In genomic region chr9:3457171-3457570, GRCh38 we compare ENCODE assay signal across 8 cellular contexts.
"Had no signal": no experiment of that assay in that cellular context is flagged by ENCODE, and none has a peak within 500 bp of the region (broad histone marks: within the 10 kb centered on the region; RNA-seq: fewer than 3 reads in every experiment).

No MANE protein-coding gene starts in this region.

- ATAC-seq: GM23338, HCT116, HepG2 had no signal

- FAIRE-seq: H1, H54, HepG2 had no signal

- H3K27ac ChIP-seq: HL-60 had no signal

- DNase-seq: HFFc6 had no signal

- H3K4me2 ChIP-seq: GM23338 had no signal

- H3K4me3 ChIP-seq: GM23338, HAP-1 had no signal

- H3K36me3 ChIP-seq: HAP-1 had no signal

- H3K9me3 ChIP-seq: HAP-1 had no signal
